In genomic region chr10:33277135-33277536, GRCh38 we compare ENCODE assay signal across 1 cellular context.
A peak's percentile ranks its signal among the peaks of the same experiment; 100 is the strongest.
TF ChIP-seq lines count a peak whose summit lies in the region.

No MANE protein-coding gene starts in this region.

TF ChIP-seq in SK-N-SH, 30 proteins besides CTCF, POLR2A, EP300 and RAD21 (continued from another document):
- TF ChIP-seq, protein P1, sequence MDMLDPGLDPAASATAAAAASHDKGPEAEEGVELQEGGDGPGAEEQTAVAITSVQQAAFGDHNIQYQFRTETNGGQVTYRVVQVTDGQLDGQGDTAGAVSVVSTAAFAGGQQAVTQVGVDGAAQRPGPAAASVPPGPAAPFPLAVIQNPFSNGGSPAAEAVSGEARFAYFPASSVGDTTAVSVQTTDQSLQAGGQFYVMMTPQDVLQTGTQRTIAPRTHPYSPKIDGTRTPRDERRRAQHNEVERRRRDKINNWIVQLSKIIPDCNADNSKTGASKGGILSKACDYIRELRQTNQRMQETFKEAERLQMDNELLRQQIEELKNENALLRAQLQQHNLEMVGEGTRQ (IDR thresholded peaks at IDR 0.05; ENCODE audit: borderline replicate concordance, low read depth, low read length) = no peak
- peak; percentile 62 for TF ChIP-seq MXI1 (IDR thresholded peaks at IDR 0.05; ENCODE audit: low read depth, low read length)
- no peak for TF ChIP-seq NRF1 (IDR thresholded peaks at IDR 0.05; ENCODE audit: low read depth, low read length)
- no peak for TF ChIP-seq EZH2phosphoT487 (IDR thresholded peaks at IDR 0.05; ENCODE audit: borderline replicate concordance, low read depth)
- no peak for TF ChIP-seq TAF1 (IDR thresholded peaks at IDR 0.05; ENCODE audit: borderline replicate concordance, low read depth, low read length)
- no peak for TF ChIP-seq ZBTB33 (IDR thresholded peaks at IDR 0.05; ENCODE audit: borderline replicate concordance, low read depth)
- no peak for TF ChIP-seq USF1 (IDR thresholded peaks at IDR 0.05; ENCODE audit: borderline replicate concordance, low read depth)
- peak; percentile 79 for TF ChIP-seq GATA2 (CRISPR knock-in tag; IDR thresholded peaks at IDR 0.05)
- TF ChIP-seq, protein P2, sequence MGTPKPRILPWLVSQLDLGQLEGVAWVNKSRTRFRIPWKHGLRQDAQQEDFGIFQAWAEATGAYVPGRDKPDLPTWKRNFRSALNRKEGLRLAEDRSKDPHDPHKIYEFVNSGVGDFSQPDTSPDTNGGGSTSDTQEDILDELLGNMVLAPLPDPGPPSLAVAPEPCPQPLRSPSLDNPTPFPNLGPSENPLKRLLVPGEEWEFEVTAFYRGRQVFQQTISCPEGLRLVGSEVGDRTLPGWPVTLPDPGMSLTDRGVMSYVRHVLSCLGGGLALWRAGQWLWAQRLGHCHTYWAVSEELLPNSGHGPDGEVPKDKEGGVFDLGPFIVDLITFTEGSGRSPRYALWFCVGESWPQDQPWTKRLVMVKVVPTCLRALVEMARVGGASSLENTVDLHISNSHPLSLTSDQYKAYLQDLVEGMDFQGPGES (IDR thresholded peaks at IDR 0.05; ENCODE audit: low read depth, low read length) = no peak
- TF ChIP-seq YY1 (IDR thresholded peaks at IDR 0.05; ENCODE audit: low read depth) = no peak
- no peak for TF ChIP-seq RFX5 (IDR thresholded peaks at IDR 0.05; ENCODE audit: low read length)
